Comparison of ENCODE assay signal across 15 cellular contexts in genomic region chr5:68299105-68299504, GRCh38.
"Had no signal": no experiment of that assay in that cellular context is flagged by ENCODE, and none has a peak within 500 bp of the region (broad histone marks: within the 10 kb centered on the region; RNA-seq: fewer than 3 reads in every experiment).

No MANE protein-coding gene starts in this region.

- DNase-seq: activated CD4-positive, alpha-beta T cell treated with anti-CD3 and anti-CD28 coated beads, Interleukin-2, amount 50 U/mL, for 4 hours; anterior cingulate cortex; brain microvascular endothelial cell; dermis blood vessel endothelial cell; heart left ventricle; left cardiac atrium; lower lobe of right lung; midbrain; retina; T-helper 9 cell had no signal

- H3K9me3 ChIP-seq: heart left ventricle, lower lobe of right lung, tibial nerve, vagina had no signal

- H3K9me3 Mint-ChIP-seq: activated naive CD4-positive, alpha-beta T cell treated with anti-CD3 and anti-CD28 coated beads, Interleukin-2, amount 50 U/mL, for 72 hours; stimulated activated memory B cell treated with anti-CD40 and anti-IgM and Interleukin-4, amounts not matched to agents 10 μg/mL and 1 μg/mL and 100 μg/mL, for 72 hours had no signal

- H3K4me3 Mint-ChIP-seq: stimulated activated memory B cell treated with anti-CD40 and anti-IgM and Interleukin-4, amounts not matched to agents 10 μg/mL and 1 μg/mL and 100 μg/mL, for 72 hours had no signal

- H3K27ac Mint-ChIP-seq: stimulated activated memory B cell treated with anti-CD40 and anti-IgM and Interleukin-4, amounts not matched to agents 10 μg/mL and 1 μg/mL and 100 μg/mL, for 72 hours had no signal

- ATAC-seq: activated CD4-positive, CD25-positive, alpha-beta regulatory T cell treated with anti-CD3 and anti-CD28 coated beads, Interleukin-2, amount 50 U/mL, for 24 hours; left cardiac atrium; lower lobe of right lung; stimulated activated memory B cell treated with anti-CD40 and anti-IgM and Interleukin-4, amounts not matched to agents 10 μg/mL and 1 μg/mL and 100 μg/mL, for 72 hours had no signal

- H3K27ac ChIP-seq: brain microvascular endothelial cell, heart left ventricle, lower lobe of right lung, vagina had no signal

- H3K27me3 Mint-ChIP-seq: stimulated activated memory B cell treated with anti-CD40 and anti-IgM and Interleukin-4, amounts not matched to agents 10 μg/mL and 1 μg/mL and 100 μg/mL, for 72 hours had no signal
